12 cellular contexts compared by ENCODE assay signal in genomic region chr16:57071840-57072541, GRCh38. TPM values are rescaled to one million over a fixed set of nuclear protein-coding genes. Genes with fewer than 3 reads are reported as not detected.
DNase-seq lines count a peak whose midpoint lies in the region; ATAC-seq and TF ChIP-seq lines count a peak whose summit lies in the region.
"Had no signal": no experiment of that assay in that cellular context is flagged by ENCODE, and none has a peak within 500 bp of the region (broad histone marks: within the 10 kb centered on the region; RNA-seq: fewer than 3 reads in every experiment).

No MANE protein-coding gene starts in this region.

- peak overlapping the region; percentile 24 for H3K27ac ChIP-seq in neutrophil
- H3K27ac ChIP-seq in Peyer's patch: no peak overlapping the region
- H3K27ac ChIP-seq: thyroid gland had no signal

- H3K36me3 ChIP-seq in neutrophil (peaks cover 100% of the 10 kb centered on the region), Peyer's patch (peaks cover 0 to 36% (median 0%) of the 10 kb centered on the region in 3 donors)
- H3K36me3 ChIP-seq: thyroid gland had no signal

- no peak for TF ChIP-seq POLR2A in Peyer's patch (IDR thresholded peaks at IDR 0.05)

- no peak overlapping the region for H3K4me3 ChIP-seq in neutrophil (ENCODE audit: low read depth in 1 of 2, low read length in 1 of 2)
- no peak overlapping the region for H3K4me3 ChIP-seq in Peyer's patch
- H3K4me3 ChIP-seq: thyroid gland had no signal

- peaks cover 80% of the 10 kb centered on the region for H3K36me3 Mint-ChIP-seq in central memory CD8-positive, alpha-beta T cell (ENCODE audit: insufficient read depth)

- H3K9me3 ChIP-seq in neutrophil: no peaks in the 10 kb centered on the region
- H3K9me3 ChIP-seq in Peyer's patch: no peaks in the 10 kb centered on the region
- H3K9me3 ChIP-seq: thyroid gland had no signal

- peaks cover 38% of the 10 kb centered on the region for H3K4me1 Mint-ChIP-seq in central memory CD8-positive, alpha-beta T cell

- H3K27me3 ChIP-seq in neutrophil (no peaks in the 10 kb centered on the region), Peyer's patch (no peaks in the 10 kb centered on the region)
- H3K27me3 ChIP-seq: thyroid gland had no signal

- peak overlapping the region; percentile 90 for H3K27ac Mint-ChIP-seq in central memory CD8-positive, alpha-beta T cell (ENCODE audit: low read depth)

- TF ChIP-seq CTCF in neutrophil (IDR thresholded peaks at IDR 0.05) (no peak), Peyer's patch (IDR thresholded peaks at IDR 0.05) (no peak)

- no peaks in the 10 kb centered on the region for H3K9me3 Mint-ChIP-seq in central memory CD8-positive, alpha-beta T cell

- peak; percentile 47 for DNase-seq in Daoy (ENCODE audit: low read depth)
- peak; percentile 39 for DNase-seq in NAMALWA (ENCODE audit: low spot score)
- DNase-seq in central memory CD8-positive, alpha-beta T cell (ENCODE audit: low spot score in 2 of 2): no peak
- DNase-seq in Peyer's patch: no peak
- DNase-seq: activated CD4-positive, CD25-positive, alpha-beta regulatory T cell treated with anti-CD3 and anti-CD28 coated beads, Interleukin-2, amount 50 U/mL, for 72 hours; NCI-H524 treated with DMSO at 0.1 percent for 48 hours; thyroid gland had no signal

- H3K27me3 Mint-ChIP-seq in central memory CD8-positive, alpha-beta T cell: no peaks in the 10 kb centered on the region

- H3K4me1 ChIP-seq in neutrophil (ENCODE audit: control insufficient read depth in 1 of 2, insufficient read depth in 1 of 2, low read depth in 1 of 2, low read length in 1 of 2): peaks cover 13 to 18% of the 10 kb centered on the region in 2 experiments
- H3K4me1 ChIP-seq in Peyer's patch: no peaks in the 10 kb centered on the region
- H3K4me1 ChIP-seq: thyroid gland had no signal

- no peak for ATAC-seq in central memory CD8-positive, alpha-beta T cell (replicated peaks; ENCODE audit: extremely low read depth, poor library complexity, severe bottlenecking)
- ATAC-seq in GM18867 (IDR thresholded peaks at IDR 0.05; ENCODE audit: unreplicated experiment): no peak
- ATAC-seq in GM19351 (IDR thresholded peaks at IDR 0.05; ENCODE audit: unreplicated experiment): no peak
- no peak for ATAC-seq in HG03565 (IDR thresholded peaks at IDR 0.05; ENCODE audit: unreplicated experiment)
- ATAC-seq: left lobe of liver had no signal

- peak overlapping the region; percentile 60 for H3K4me3 Mint-ChIP-seq in central memory CD8-positive, alpha-beta T cell

RNA-seq across cellular contexts. Expression of gene CPNE2, which starts 20.4 kb away (rescaled TPM):
- 10.0 and 15.2 TPM in 2 replicates for total RNA-seq in Daoy (2014; rRNA removed; shearing (Covaris generic))
- total RNA-seq in Peyer's patch: 10 to 100 TPM; 26.4 to 73.9 (median 64.8) TPM

Comparison
In these comparisons a context has a peak if more than half of its experiments do, and no peak if none do; other contexts are left out.
1. DNase-seq: peak in Daoy (single experiment) and NAMALWA (single experiment); none in central memory CD8-positive, alpha-beta T cell (0 of 2) and Peyer's patch (0 of 3).